In genomic region chr10:31650010-31650409, GRCh38 we compare ENCODE assay signal across 11 cellular contexts.
DNase-seq lines count a peak whose midpoint lies in the region; ATAC-seq and TF ChIP-seq lines count a peak whose summit lies in the region.
"Had no signal": no experiment of that assay in that cellular context is flagged by ENCODE, and none has a peak within 500 bp of the region (broad histone marks: within the 10 kb centered on the region; RNA-seq: fewer than 3 reads in every experiment).

No MANE protein-coding gene starts in this region.

- no peaks in the 10 kb centered on the region for H3K9me3 ChIP-seq in psoas muscle
- H3K9me3 ChIP-seq: upper lobe of right lung had no signal

- H3K4me3 ChIP-seq in psoas muscle = peak overlapping the region; percentile 53
- H3K4me3 ChIP-seq: upper lobe of right lung had no signal

- peak; percentile 85 to 97 (median 90) for ATAC-seq in psoas muscle
- ATAC-seq in HG02571 (IDR thresholded peaks at IDR 0.05; ENCODE audit: unreplicated experiment) = no peak
- no peak for ATAC-seq in HG03097 (IDR thresholded peaks at IDR 0.05; ENCODE audit: low FRiP score, unreplicated experiment)
- ATAC-seq: upper lobe of right lung had no signal

- peak; percentile 64 for DNase-seq in COLO829 (ENCODE audit: low spot score)
- peak; percentile 61 for DNase-seq in T1000 (lab: John Stamatoyannopoulos, UW)
- DNase-seq in glutamatergic neuron = peak; percentile 75
- DNase-seq in psoas muscle = peak; percentile 84 to 89
- no peak for DNase-seq in DMS153 (lab: John Stamatoyannopoulos, UW)
- no peak for DNase-seq in NCI-H526 treated with DMSO at 0.1 percent for 48 hours (lab: John Stamatoyannopoulos, UW)
- DNase-seq: naive B cell, NCI-H774, upper lobe of right lung had no signal

- peak overlapping the region; percentile 71 for H3K27ac ChIP-seq in psoas muscle
- H3K27ac ChIP-seq: upper lobe of right lung had no signal

- peaks cover under 1% of the 10 kb centered on the region for H3K36me3 Mint-ChIP-seq in glutamatergic neuron (ENCODE audit: unreplicated experiment)
- H3K36me3 Mint-ChIP-seq: naive B cell had no signal

- H3K27ac Mint-ChIP-seq in glutamatergic neuron (ENCODE audit: unreplicated experiment) = peak overlapping the region; percentile 82

- no peak for TF ChIP-seq CTCF in glutamatergic neuron (IDR thresholded peaks at IDR 0.05; ENCODE audit: partially characterized antibody, unreplicated experiment)
- no peak for TF ChIP-seq CTCF in psoas muscle (IDR thresholded peaks at IDR 0.05)

- H3K36me3 ChIP-seq in psoas muscle (ENCODE audit: insufficient read depth in 1 of 2, low read depth in 1 of 2) = no peaks in the 10 kb centered on the region
- H3K36me3 ChIP-seq: upper lobe of right lung had no signal

- peaks cover 4% of the 10 kb centered on the region for H3K9me3 Mint-ChIP-seq in glutamatergic neuron (ENCODE audit: unreplicated experiment)
- H3K9me3 Mint-ChIP-seq: naive B cell had no signal

- peak overlapping the region; percentile 71 for H3K4me3 Mint-ChIP-seq in glutamatergic neuron (ENCODE audit: unreplicated experiment)
- H3K4me3 Mint-ChIP-seq: naive B cell had no signal

- H3K27me3 Mint-ChIP-seq in glutamatergic neuron (ENCODE audit: unreplicated experiment) = peaks cover 2% of the 10 kb centered on the region

- intact Hi-C loops in psoas muscle (cut with DNase I) = no loop called here

- no peaks in the 10 kb centered on the region for H3K4me1 ChIP-seq in psoas muscle
- H3K4me1 ChIP-seq: upper lobe of right lung had no signal

- 5 to 8% (median 8%) methylated on average over 8 of the region's 8 CpGs for WGBS in psoas muscle, 3 donors

- no peaks in the 10 kb centered on the region for H3K27me3 ChIP-seq in psoas muscle (ENCODE audit: insufficient read depth in 3 of 3, low read length in 2 of 3)
- H3K27me3 ChIP-seq: upper lobe of right lung had no signal

- H3K4me1 Mint-ChIP-seq in glutamatergic neuron (ENCODE audit: low read depth, unreplicated experiment) = peaks cover 29% of the 10 kb centered on the region
- H3K4me1 Mint-ChIP-seq: naive B cell had no signal

Comparison
In these comparisons a context has a peak if more than half of its experiments do, and no peak if none do; other contexts are left out.
1. DNase-seq: peak in COLO829 (single experiment), T1000 (single experiment), glutamatergic neuron (single experiment) and psoas muscle (2 of 2); none in DMS153 (single experiment) and NCI-H526 treated with DMSO at 0.1 percent for 48 hours (single experiment).
2. ATAC-seq: peak in psoas muscle (4 of 4); none in HG02571 (single experiment) and HG03097 (single experiment).